In genomic region chr4:153451145-153451544, GRCh38 we compare ENCODE assay signal across 7 cellular contexts. TPM values are rescaled to one million over a fixed set of nuclear protein-coding genes. Genes with fewer than 3 reads are reported as not detected.
DNase-seq lines count a peak whose midpoint lies in the region; ATAC-seq and TF ChIP-seq lines count a peak whose summit lies in the region.
"Not testable (repeated sequence)": the region's sequence is repeated elsewhere in the genome, so short reads cannot be mapped to it uniquely, and the experiment has no call there.

No MANE protein-coding gene starts in this region.

- DNase-seq in CD8-positive, alpha-beta T cell; HEK293T (ENCODE audit: extremely low spot score); left colon: not testable (repeated sequence)
- peak; percentile 3 for DNase-seq in NCI-H69 (lab: John Stamatoyannopoulos, UW)
- peak; percentile 44 for DNase-seq in activated CD8-positive, alpha-beta memory T cell treated with anti-CD3 and anti-CD28 coated beads, Interleukin-2, amount 50 U/mL, for 48 hours
- DNase-seq in astrocyte of the spinal cord (ENCODE audit: low read depth, low spot score) = peak; percentile 22
- DNase-seq in osteocyte (ENCODE audit: extremely low spot score, unreplicated experiment) = peak; percentile 68

- not testable (repeated sequence) for H3K27me3 ChIP-seq in CD8-positive, alpha-beta T cell (ENCODE audit: insufficient read depth, low read length)

- H3K4me1 ChIP-seq in CD8-positive, alpha-beta T cell (ENCODE audit: insufficient read depth, low read length) = peaks cover 14% of the 10 kb centered on the region

- CTCF ChIA-PET in CD8-positive, alpha-beta T cell (lab: Charles Lee) = interaction anchor here (1.2 kb wide), 1 partner anchor 18 kb away, joined by 4 read pairs; no protein-coding TSS in a partner anchor
- CTCF ChIA-PET in HEK293T (lab: Yijun Ruan, JAX) = interaction anchor here (1.1 kb wide), 1 partner anchor 43 kb away, joined by 3 read pairs; no protein-coding TSS in a partner anchor

- intact Hi-C loops in CD8-positive, alpha-beta T cell (cut with DNase I, micrococcal nuclease); left colon (cut with DNase I, micrococcal nuclease): not testable (repeated sequence)

- H3K9me3 Mint-ChIP-seq in CD8-positive, alpha-beta T cell; osteocyte (ENCODE audit: unreplicated experiment): not testable (repeated sequence)

- H3K4me1 Mint-ChIP-seq in CD8-positive, alpha-beta T cell (ENCODE audit: low read depth) = peaks cover 21% of the 10 kb centered on the region
- H3K4me1 Mint-ChIP-seq in osteocyte (ENCODE audit: unreplicated experiment) = peaks cover 38% of the 10 kb centered on the region

- not testable (repeated sequence) for H3K9me3 ChIP-seq in CD8-positive, alpha-beta T cell (ENCODE audit: low read length)

- H3K27me3 Mint-ChIP-seq in CD8-positive, alpha-beta T cell (ENCODE audit: low read depth); osteocyte (ENCODE audit: unreplicated experiment): not testable (repeated sequence)

- not testable (repeated sequence) for H3K36me3 Mint-ChIP-seq in CD8-positive, alpha-beta T cell; osteocyte (ENCODE audit: unreplicated experiment)

- not testable (repeated sequence) for H3K36me3 ChIP-seq in CD8-positive, alpha-beta T cell (ENCODE audit: insufficient read depth, low read length)

- POLR2A ChIA-PET in CD8-positive, alpha-beta T cell (lab: Charles Lee) = interaction anchor here (1.5 kb wide), 1 partner anchor 15 kb away, joined by 4 read pairs; the partner anchor contains the start of gene TMEM131L
- POLR2A ChIA-PET in HEK293T (lab: Yijun Ruan, JAX) = interaction anchor here (1.4 kb wide), 1 partner anchor 15 kb away, joined by 14 read pairs; the partner anchor contains the start of gene TMEM131L

- not testable (repeated sequence) for TF ChIP-seq CTCF in CD8-positive, alpha-beta T cell (IDR thresholded peaks at IDR 0.05); astrocyte of the spinal cord (IDR thresholded peaks at IDR 0.05; ENCODE audit: low read depth, low read length); osteocyte (IDR thresholded peaks at IDR 0.05)

- not testable (repeated sequence) for H3K4me3 Mint-ChIP-seq in CD8-positive, alpha-beta T cell; osteocyte (ENCODE audit: unreplicated experiment)

- H3K27ac Mint-ChIP-seq in CD8-positive, alpha-beta T cell = peak overlapping the region; percentile 27
- not testable (repeated sequence) for H3K27ac Mint-ChIP-seq in osteocyte (ENCODE audit: unreplicated experiment)

- H3K27ac ChIP-seq in CD8-positive, alpha-beta T cell (ENCODE audit: low read depth, low read length) = not testable (repeated sequence)

- not testable (repeated sequence) for ATAC-seq in CD8-positive, alpha-beta T cell
- ATAC-seq in left colon = peak; percentile 31

- H3K4me3 ChIP-seq in CD8-positive, alpha-beta T cell (ENCODE audit: low read depth, low read length); astrocyte of the spinal cord (ENCODE audit: low read depth, low read length): not testable (repeated sequence)

- in situ Hi-C loops in astrocyte of the spinal cord (cut with HindIII; ENCODE audit: low sequenced_read_pairs) = not testable (repeated sequence)

TF ChIP-seq in HEK293T, 16 proteins besides CTCF, POLR2A, EP300 and RAD21:
- TF ChIP-seq L3MBTL2 (conservative IDR thresholded peaks at IDR 0.05) = peak; percentile 37

RNA-seq across cellular contexts. Expression of gene TMEM131L, which starts 15.0 kb away (rescaled TPM):
- 10 to 100 TPM; 80.8 to 83.1 TPM for total RNA-seq in CD8-positive, alpha-beta T cell
- total RNA-seq in left colon (1 to 10 TPM; 3.6 to 8.0 TPM), osteocyte (6.4 and 8.6 TPM in 2 replicates)
